In genomic region chr17:41617698-41618097, GRCh38 we compare ENCODE assay signal across 33 cellular contexts. TPM values are rescaled to one million over a fixed set of nuclear protein-coding genes. Genes with fewer than 3 reads are reported as not detected.
DNase-seq lines count a peak whose midpoint lies in the region; FAIRE-seq and TF ChIP-seq lines count a peak whose summit lies in the region.
"Had no signal": no experiment of that assay in that cellular context is flagged by ENCODE, and none has a peak within 500 bp of the region (broad histone marks: within the 10 kb centered on the region; RNA-seq: fewer than 3 reads in every experiment).

No MANE protein-coding gene starts in this region.

- H3K27me3 Mint-ChIP-seq in CD14-positive monocyte (ENCODE audit: low read depth in 3 of 3), result peaks cover 1 to 8% (median 4%) of the 10 kb centered on the region in 3 donors
- H3K27me3 Mint-ChIP-seq: activated naive CD4-positive, alpha-beta T cell treated with anti-CD3 and anti-CD28 coated beads, Interleukin-2, amount 50 U/mL, for 24 hours had no signal

- TF ChIP-seq CTCF in CD14-positive monocyte (IDR thresholded peaks at IDR 0.05) (no peak), H1 (IDR thresholded peaks at IDR 0.05; ENCODE audit: control extremely low read depth in 1 of 3, insufficient read depth in 1 of 3, low read depth in 1 of 3, low read length in 3 of 3) (no peak), prostate gland (IDR thresholded peaks at IDR 0.05) (no peak)

- H2AFZ ChIP-seq in H1 (ENCODE audit: low read length), result no peak overlapping the region

- no peak for TF ChIP-seq RAD21 in H1 (IDR thresholded peaks at IDR 0.05 in 1 of 2, conservative IDR thresholded peaks at IDR 0.05 in 1 of 2; ENCODE audit: low read depth in 2 of 2, low read length in 2 of 2)

- H3K4me2 ChIP-seq in H1 (ENCODE audit: insufficient read depth in 1 of 2, low read depth in 2 of 2, low read length in 2 of 2), result no peak overlapping the region

- H3K18ac ChIP-seq in H1 (ENCODE audit: extremely low read depth, low read length), result no peak overlapping the region

- no peak for TF ChIP-seq EP300 in H1 (IDR thresholded peaks at IDR 0.05; ENCODE audit: borderline replicate concordance in 1 of 2, low read depth in 2 of 2, low read length in 2 of 2)

- no peaks in the 10 kb centered on the region for H3K36me3 Mint-ChIP-seq in CD14-positive monocyte
- H3K36me3 Mint-ChIP-seq: activated CD4-positive, alpha-beta memory T cell treated with anti-CD3 and anti-CD28 coated beads for 36 hours; activated naive CD4-positive, alpha-beta T cell treated with anti-CD3 and anti-CD28 coated beads, Interleukin-2, amount 50 U/mL, for 24 hours; memory B cell had no signal

- H4K5ac ChIP-seq in H1 (ENCODE audit: insufficient read length, low read depth, low read length), result no peak overlapping the region

- H3K36me3 ChIP-seq in H1 (ENCODE audit: control insufficient read depth in 2 of 4, insufficient read depth in 4 of 4, low read length in 3 of 4) (no peaks in the 10 kb centered on the region), prostate gland (no peaks in the 10 kb centered on the region)
- H3K36me3 ChIP-seq: brain microvascular endothelial cell, ovary, thoracic aorta had no signal

- H3K14ac ChIP-seq in H1 (ENCODE audit: insufficient read length), result no peak overlapping the region

- H4K91ac ChIP-seq in H1 (replicated peaks; ENCODE audit: insufficient read length, low read length), result peak overlapping the region; percentile 42

- H3K27me3 ChIP-seq in H1 (replicated peaks in 1 of 4; ENCODE audit: control insufficient read depth in 3 of 4, extremely low read depth in 1 of 4, insufficient read depth in 3 of 4, low read length in 3 of 4) (no peaks in the 10 kb centered on the region), prostate gland (replicated peaks; ENCODE audit: insufficient read depth) (no peaks in the 10 kb centered on the region)
- H3K27me3 ChIP-seq: brain microvascular endothelial cell, ovary had no signal

- H3K79me2 ChIP-seq in H1 (ENCODE audit: control insufficient read depth in 1 of 2, insufficient read depth in 2 of 2, low read length in 2 of 2), result no peaks in the 10 kb centered on the region

- H3K4me1 Mint-ChIP-seq in CD14-positive monocyte, result no peaks in the 10 kb centered on the region
- H3K4me1 Mint-ChIP-seq: activated naive CD4-positive, alpha-beta T cell treated with anti-CD3 and anti-CD28 coated beads, Interleukin-2, amount 50 U/mL, for 24 hours; memory B cell; stimulated activated naive CD8-positive, alpha-beta T cell treated with anti-CD3 and anti-CD28 coated beads, Interleukin-15, amount 100 ng/mL, for 72 hours had no signal

- no peaks in the 10 kb centered on the region for H3K9me3 Mint-ChIP-seq in CD14-positive monocyte
- H3K9me3 Mint-ChIP-seq: activated CD4-positive, alpha-beta memory T cell treated with anti-CD3 and anti-CD28 coated beads for 36 hours; activated naive CD4-positive, alpha-beta T cell treated with anti-CD3 and anti-CD28 coated beads, Interleukin-2, amount 50 U/mL, for 24 hours; memory B cell; nephron; stimulated activated naive CD8-positive, alpha-beta T cell treated with anti-CD3 and anti-CD28 coated beads, Interleukin-15, amount 100 ng/mL, for 72 hours had no signal

- no peak overlapping the region for H2BK120ac ChIP-seq in H1 (replicated peaks; ENCODE audit: low read depth, low read length)

- H4K8ac ChIP-seq in H1 (ENCODE audit: extremely low read depth, insufficient read depth, low read length), result 0 out of 2 replicates have a peak overlapping the region, but pooled peaks have one; percentile 68

- no peaks in the 10 kb centered on the region for H3K23me2 ChIP-seq in H1 (ENCODE audit: low read depth, low read length)

- no peaks in the 10 kb centered on the region for H3K79me1 ChIP-seq in H1 (ENCODE audit: low read depth, low read length)

- WGBS in H1 (ENCODE audit: extremely low coverage in 1 of 2, insufficient coverage in 1 of 2, insufficient read length in 1 of 2, insufficient replicate concordance in 2 of 2, low coverage in 1 of 2, low lambda C conversion rate in 2 of 2, missing lambda C conversion rate in 1 of 2), 2 experiments, result 82% methylated on average over 9 of the region's 11 CpGs; no CpG with 5 or more reads in 1 of the 2 experiments
- WGBS in prostate gland, result 40% methylated on average over 11 of the region's 11 CpGs

- POLR2A ChIA-PET in H1 (lab: Charles Lee; ENCODE audit: partially characterized antibody), result no interaction called here

- H3K27ac ChIP-seq in H1 (ENCODE audit: low read depth, low read length), result no peak overlapping the region
- H3K27ac ChIP-seq in prostate gland, result no peak overlapping the region
- H3K27ac ChIP-seq: brain microvascular endothelial cell, dorsolateral prefrontal cortex, ovary, thoracic aorta had no signal

- H3K27ac Mint-ChIP-seq in CD14-positive monocyte, result no peak overlapping the region
- H3K27ac Mint-ChIP-seq: activated CD4-positive, alpha-beta memory T cell treated with anti-CD3 and anti-CD28 coated beads for 36 hours; activated naive CD4-positive, alpha-beta T cell treated with anti-CD3 and anti-CD28 coated beads, Interleukin-2, amount 50 U/mL, for 24 hours; memory B cell; nephron; T-helper 17 cell had no signal

- no peak overlapping the region for H3K23ac ChIP-seq in H1 (ENCODE audit: insufficient read length)

- H2BK15ac ChIP-seq in H1 (ENCODE audit: low read length), result 0 out of 2 replicates have a peak overlapping the region, but pooled peaks have one; percentile 46

- H2BK5ac ChIP-seq in H1 (ENCODE audit: low read depth, low read length), result no peak overlapping the region

- no peak overlapping the region for H2BK12ac ChIP-seq in H1 (ENCODE audit: low read depth, low read length)

- no peak overlapping the region for H3K4ac ChIP-seq in H1 (replicated peaks; ENCODE audit: insufficient read length, low read depth, low read length)

- DNase-seq in CD14-positive monocyte (ENCODE audit: low spot score) (peak; percentile 32), NCI-H69 (lab: John Stamatoyannopoulos, UW) (peak; percentile 32), H1 (ENCODE audit: low read depth in 1 of 2, low spot score in 2 of 2) (no peak), prostate gland (ENCODE audit: low spot score) (no peak), activated gamma-delta T cell treated with Interleukin-2 at 50 U/mL for 16 hours (no peak), T1000 (lab: John Stamatoyannopoulos, UW) (no peak)
- DNase-seq in effector CD4-positive, alpha-beta T cell, result no peak
- DNase-seq: activated CD4-positive, alpha-beta memory T cell treated with anti-CD3 and anti-CD28 coated beads for 36 hours; activated CD4-positive, CD25-positive, alpha-beta regulatory T cell treated with anti-CD3 and anti-CD28 coated beads, Interleukin-2, amount 50 U/mL, for 72 hours; amniotic stem cell; brain microvascular endothelial cell; DMS153; GOT3; KBM-7; NCI-H1105; NCI-H187 treated with DMSO at 0.1 percent for 48 hours; NCI-H226; NCI-H774; stimulated activated CD8-positive, alpha-beta memory T cell treated with anti-CD3 and anti-CD28 coated beads, Interleukin-4, amount 100 ng/mL, for 48 hours; stimulated activated naive CD8-positive, alpha-beta T cell treated with anti-CD3 and anti-CD28 coated beads, Interleukin-15, amount 100 ng/mL, for 72 hours; T-helper 17 cell had no signal

- no peaks in the 10 kb centered on the region for H3K9me3 ChIP-seq in H1 (ENCODE audit: insufficient read depth in 2 of 2, low read depth in 1 of 2, low read length in 1 of 2)
- no peaks in the 10 kb centered on the region for H3K9me3 ChIP-seq in prostate gland
- H3K9me3 ChIP-seq: ovary, thoracic aorta had no signal

- intact Hi-C loops in CD14-positive monocyte (cut with micrococcal nuclease) (no loop called here), prostate gland (cut with DNase I) (no loop called here)

- no peaks in the 10 kb centered on the region for H4K20me1 ChIP-seq in H1 (replicated peaks in 1 of 2; ENCODE audit: control insufficient read depth in 1 of 2, insufficient read depth in 2 of 2, low read length in 2 of 2)

- no peak overlapping the region for H3K4me3 Mint-ChIP-seq in CD14-positive monocyte
- H3K4me3 Mint-ChIP-seq: activated CD4-positive, alpha-beta memory T cell treated with anti-CD3 and anti-CD28 coated beads for 36 hours; activated naive CD4-positive, alpha-beta T cell treated with anti-CD3 and anti-CD28 coated beads, Interleukin-2, amount 50 U/mL, for 24 hours; memory B cell; nephron; stimulated activated naive CD8-positive, alpha-beta T cell treated with anti-CD3 and anti-CD28 coated beads, Interleukin-15, amount 100 ng/mL, for 72 hours; T-helper 17 cell had no signal

- H2BK20ac ChIP-seq in H1 (ENCODE audit: low read length), result no peak overlapping the region

- no peak overlapping the region for H3K9ac ChIP-seq in H1 (replicated peaks in 1 of 4; ENCODE audit: extremely low read depth in 1 of 4, low read depth in 3 of 4, low read length in 3 of 4)

- TF ChIP-seq POLR2A in H1 (IDR thresholded peaks at IDR 0.05; ENCODE audit: control extremely low read depth in 1 of 2, low read depth in 2 of 2, low read length in 2 of 2) (no peak), prostate gland (IDR thresholded peaks at IDR 0.05) (peak; percentile 18)

- H3K4me1 ChIP-seq in H1 (replicated peaks in 1 of 4; ENCODE audit: control insufficient read depth in 3 of 4, insufficient read depth in 4 of 4, low read length in 3 of 4), result peaks cover 0 to 4% (median 2%) of the 10 kb centered on the region in 4 experiments; a peak in 3 of 7 replicates
- H3K4me1 ChIP-seq in prostate gland (replicated peaks), result no peaks in the 10 kb centered on the region

- no peak overlapping the region for H3K56ac ChIP-seq in H1 (replicated peaks; ENCODE audit: insufficient read length, low read depth, low read length)

- no peak for FAIRE-seq in H1 (lab: Jason Lieb, UNC)
- FAIRE-seq: GM12878, GM19239 had no signal

- H2AK5ac ChIP-seq in H1 (ENCODE audit: low read depth, low read length), result no peak overlapping the region

- no peak overlapping the region for H3K4me3 ChIP-seq in H1 (ENCODE audit: extremely low read depth in 1 of 4, insufficient read depth in 2 of 4, low read depth in 3 of 4, low read length in 4 of 4)
- no peak overlapping the region for H3K4me3 ChIP-seq in prostate gland
- H3K4me3 ChIP-seq: dorsolateral prefrontal cortex, GM12878, ovary, thoracic aorta had no signal

- CTCF ChIA-PET in H1 (lab: Charles Lee; ENCODE audit: partially characterized antibody), result interaction anchor here (1.2 to 14.5 kb wide), 4 partner anchors 7 to 32 kb away, joined by 3 to 103 read pairs (median 8); no protein-coding TSS in a partner anchor

RNA-seq across cellular contexts. Expression of gene KRT16, which starts 5.1 kb away (rescaled TPM):
- not detected for polyA plus RNA-seq in CD14-positive monocyte
- not detected in 2 replicates for total RNA-seq in H1 (2021; fragmentation: NEBNext Ultra II Directional; extraction: Animal tissue kit (Norgen Biotek cat#: 25700))
- not detected in 2 replicates for polyA plus RNA-seq in H1 (2011; rRNA removed)
- not detected for polyA plus RNA-seq in H1 (2011; cell fraction: cytosol; rRNA removed)
- not detected for polyA plus RNA-seq in H1 (2011; cell fraction: nucleus; rRNA removed)
- not detected in 4 replicates for polyA plus RNA-seq in H1 (2012, experiment 1 of 2)
- polyA plus RNA-seq in H1 (2012, experiment 2 of 2), result not detected
- polyA plus RNA-seq in H1 (2013, experiment 1 of 2), result not detected
- not detected for polyA plus RNA-seq in H1 (2013, experiment 2 of 2)
- polyA minus RNA-seq in H1 (2011; rRNA and poly(A)+ RNA removed), result not detected in 2 replicates
- polyA minus RNA-seq in H1 (2011; cell fraction: cytosol; rRNA and poly(A)+ RNA removed), result not detected
- polyA minus RNA-seq in H1 (2011; cell fraction: nucleus; rRNA and poly(A)+ RNA removed), result not detected
- 1 to 10 TPM; 4.0 to 6.7 TPM for total RNA-seq in prostate gland
- total RNA-seq: activated CD4-positive, alpha-beta memory T cell treated with anti-CD3 and anti-CD28 coated beads for 36 hours; cerebellum; GM12878; left lobe of liver; T-helper 17 cell had no signal
- polyA plus RNA-seq: ovary had no signal

RNA-seq across cellular contexts. Expression of gene KRT17, which starts 6.7 kb away (rescaled TPM):
- polyA plus RNA-seq in CD14-positive monocyte (not detected), H1 (2011; rRNA removed) (0.95 and 0.96 TPM in 2 replicates)
- total RNA-seq in H1 (2021; fragmentation: NEBNext Ultra II Directional; extraction: Animal tissue kit (Norgen Biotek cat#: 25700)), result 0.36 and 0.50 TPM in 2 replicates
- polyA plus RNA-seq in H1 (2011; cell fraction: cytosol; rRNA removed), result 0.76 TPM
- 0.87 TPM for polyA plus RNA-seq in H1 (2011; cell fraction: nucleus; rRNA removed)
- polyA plus RNA-seq in H1 (2012, experiment 1 of 2), result 0.44 to 0.88 TPM (median 0.81 TPM) in 4 replicates
- polyA plus RNA-seq in H1 (2012, experiment 2 of 2), result 0.88 TPM
- polyA plus RNA-seq in H1 (2013, experiment 1 of 2), result 0.55 TPM
- 0.46 TPM for polyA plus RNA-seq in H1 (2013, experiment 2 of 2)
- 0.19 and 1.00 TPM in 2 replicates for polyA minus RNA-seq in H1 (2011; rRNA and poly(A)+ RNA removed)
- polyA minus RNA-seq in H1 (2011; cell fraction: cytosol; rRNA and poly(A)+ RNA removed), result 22.5 TPM
- polyA minus RNA-seq in H1 (2011; cell fraction: nucleus; rRNA and poly(A)+ RNA removed), result 11.9 TPM
- 100 to 1,000 TPM; 201 to 360 TPM for total RNA-seq in prostate gland
- total RNA-seq: activated CD4-positive, alpha-beta memory T cell treated with anti-CD3 and anti-CD28 coated beads for 36 hours; left lobe of liver; T-helper 17 cell had no signal

RNA-seq across cellular contexts. Expression of gene KRT14, which starts 31.0 kb away (rescaled TPM):
- polyA plus RNA-seq in CD14-positive monocyte (not detected), H1 (2011; rRNA removed) (0.13 and 0.35 TPM in 2 replicates)
- not detected in 2 replicates for total RNA-seq in H1 (2021; fragmentation: NEBNext Ultra II Directional; extraction: Animal tissue kit (Norgen Biotek cat#: 25700))
- not detected for polyA plus RNA-seq in H1 (2011; cell fraction: cytosol; rRNA removed)
- polyA plus RNA-seq in H1 (2011; cell fraction: nucleus; rRNA removed), result not detected
- not detected in 4 replicates for polyA plus RNA-seq in H1 (2012, experiment 1 of 2)
- not detected for polyA plus RNA-seq in H1 (2012, experiment 2 of 2)
- polyA plus RNA-seq in H1 (2013, experiment 1 of 2), result not detected
- not detected for polyA plus RNA-seq in H1 (2013, experiment 2 of 2)
- polyA minus RNA-seq in H1 (2011; rRNA and poly(A)+ RNA removed), result 0.16 and 0.61 TPM in 2 replicates
- not detected for polyA minus RNA-seq in H1 (2011; cell fraction: cytosol; rRNA and poly(A)+ RNA removed)
- polyA minus RNA-seq in H1 (2011; cell fraction: nucleus; rRNA and poly(A)+ RNA removed), result not detected
- 100 to 1,000 TPM in 1 of 2 donors, 10 to 100 TPM in 1; 28.1 to 298 TPM for total RNA-seq in prostate gland
- total RNA-seq: activated CD4-positive, alpha-beta memory T cell treated with anti-CD3 and anti-CD28 coated beads for 36 hours; cerebellum; dorsolateral prefrontal cortex; GM12878; left lobe of liver; T-helper 17 cell had no signal
- polyA plus RNA-seq: ovary had no signal

RNA-seq across cellular contexts. Expression of gene KRT9, which starts 45.8 kb away (rescaled TPM):
- not detected for polyA plus RNA-seq in CD14-positive monocyte
- total RNA-seq in H1 (2021; fragmentation: NEBNext Ultra II Directional; extraction: Animal tissue kit (Norgen Biotek cat#: 25700)), result not detected in 2 replicates
- polyA plus RNA-seq in H1 (2011; rRNA removed), result not detected in 2 replicates
- not detected for polyA plus RNA-seq in H1 (2011; cell fraction: cytosol; rRNA removed)
- not detected for polyA plus RNA-seq in H1 (2011; cell fraction: nucleus; rRNA removed)
- not detected in 4 replicates for polyA plus RNA-seq in H1 (2012, experiment 1 of 2)
- polyA plus RNA-seq in H1 (2012, experiment 2 of 2), result not detected
- not detected for polyA plus RNA-seq in H1 (2013, experiment 1 of 2)
- not detected for polyA plus RNA-seq in H1 (2013, experiment 2 of 2)
- polyA minus RNA-seq in H1 (2011; rRNA and poly(A)+ RNA removed), result not detected in 2 replicates
- polyA minus RNA-seq in H1 (2011; cell fraction: cytosol; rRNA and poly(A)+ RNA removed), result not detected
- polyA minus RNA-seq in H1 (2011; cell fraction: nucleus; rRNA and poly(A)+ RNA removed), result not detected
- not detected for total RNA-seq in prostate gland
- total RNA-seq: activated CD4-positive, alpha-beta memory T cell treated with anti-CD3 and anti-CD28 coated beads for 36 hours; cerebellum; GM12878; left lobe of liver; M059J; ovary; T-helper 17 cell had no signal
- polyA plus RNA-seq: BJ, GM12878, ovary had no signal

Comparison
In these comparisons a context has a peak if more than half of its experiments do, and no peak if none do; other contexts are left out.
1. DNase-seq: peak in CD14-positive monocyte (single experiment) and NCI-H69 (single experiment); none in H1 (0 of 2), prostate gland (single experiment), effector CD4-positive, alpha-beta T cell (single experiment), activated gamma-delta T cell treated with Interleukin-2 at 50 U/mL for 16 hours (single experiment) and T1000 (single experiment).
2. RNA of gene KRT17, which starts 6.7 kb away (total RNA-seq): 201 to 360 TPM in prostate gland; 0.36 to 0.50 TPM in H1; every median in the first group is over 100 times any median in the second.
3. RNA of gene KRT14, which starts 31.0 kb away (total RNA-seq): 28.1 to 298 TPM in prostate gland; not detected in H1; every median in the first group is over 10 times any median in the second.